In the genomic region with DNA sequence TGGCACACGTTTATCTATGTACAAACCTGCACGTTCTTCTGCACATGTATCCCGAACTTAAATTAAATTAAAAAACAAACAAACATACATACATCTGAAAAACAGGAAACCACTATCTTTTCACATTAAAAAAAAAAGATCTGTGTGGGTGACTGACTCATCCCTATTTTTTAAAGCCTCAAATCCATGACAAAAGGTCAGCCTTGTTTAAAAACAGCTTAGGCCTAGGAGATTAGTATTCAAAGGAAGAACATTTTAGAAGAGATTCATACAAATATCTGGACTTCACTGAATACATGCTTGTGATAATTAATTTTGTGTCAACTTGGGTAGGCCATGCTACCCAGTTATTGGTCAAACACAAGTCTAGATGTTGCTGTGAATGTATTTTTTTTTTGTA, we compare ENCODE assay signal across 15 cellular contexts.
"Had no signal": no experiment of that assay in that cellular context is flagged by ENCODE, and none has a peak within 500 bp of the region (broad histone marks: within the 10 kb centered on the region; RNA-seq: fewer than 3 reads in every experiment).

No MANE protein-coding gene starts in this region.

- H3K36me3 ChIP-seq: adrenal gland, colonic mucosa, esophagus muscularis mucosa, prostate gland, spleen, suprapubic skin had no signal

- H3K4me1 ChIP-seq: prostate gland had no signal

- H3K27ac ChIP-seq: colonic mucosa, esophagus muscularis mucosa, foreskin keratinocyte, prostate gland, suprapubic skin had no signal

- H3K4me3 ChIP-seq: adrenal gland, colonic mucosa, esophagus muscularis mucosa, prostate gland, spleen, suprapubic skin had no signal

- ATAC-seq: foreskin keratinocyte, right cardiac atrium had no signal

- H3K27me3 ChIP-seq: adrenal gland, colonic mucosa, esophagus muscularis mucosa, foreskin keratinocyte, spleen, suprapubic skin had no signal

- H3K9me3 ChIP-seq: adrenal gland, colonic mucosa, esophagus muscularis mucosa, prostate gland, spleen, suprapubic skin had no signal

- DNase-seq: activated CD4-positive, alpha-beta T cell treated with anti-CD3 and anti-CD28 coated beads, Interleukin-2, amount 50 U/mL, for 4 hours; activated CD4-positive, CD25-positive, alpha-beta regulatory T cell treated with anti-CD3 and anti-CD28 coated beads, Interleukin-2, amount 50 U/mL, for 72 hours; activated effector memory CD4-positive, alpha-beta T cell treated with Interleukin-2 at 50 U/mL for 16 hours; activated naive CD4-positive, alpha-beta T cell treated with anti-CD3 and anti-CD28 coated beads, Interleukin-2, amount 50 U/mL, for 16 hours; adrenal gland; caudate nucleus; colonic mucosa; effector CD4-positive, alpha-beta T cell; foreskin keratinocyte; right cardiac atrium; spleen; T-helper 9 cell had no signal
